In the genomic region with DNA sequence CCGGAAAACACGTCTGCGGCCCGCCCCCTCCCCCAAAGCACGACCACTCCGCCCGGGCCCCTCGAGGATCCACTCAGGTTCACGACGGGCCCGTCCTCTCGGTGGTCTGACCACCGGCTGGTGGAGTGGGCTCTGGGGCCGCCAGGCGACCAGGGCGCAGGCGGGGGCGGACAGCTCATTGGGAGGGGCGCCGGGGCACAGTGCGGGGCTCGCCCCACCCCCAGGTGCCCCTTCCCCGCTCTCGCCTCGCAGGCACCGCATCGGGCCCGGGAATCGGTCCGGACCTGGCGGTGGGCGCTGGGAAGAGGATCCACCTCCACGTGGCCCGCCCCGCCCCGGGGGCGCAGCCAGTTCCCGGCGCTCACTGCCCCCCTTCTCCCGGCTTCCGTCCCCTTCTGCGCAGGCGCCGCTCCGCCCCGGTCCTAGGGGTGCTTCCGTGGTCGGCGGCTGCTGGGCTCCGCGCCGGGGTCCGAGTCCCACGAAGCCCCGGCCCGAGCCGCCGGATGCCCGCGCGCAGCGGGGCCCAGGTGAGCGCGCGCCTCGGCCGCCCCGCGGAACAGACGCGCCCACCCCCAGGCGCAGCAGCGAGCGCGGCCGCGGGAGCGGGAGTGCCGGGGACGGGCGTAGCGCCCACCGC, we compare ENCODE assay signal across 1 cellular context.
TF ChIP-seq lines count a peak whose summit lies in the region.

A gene with protein sequence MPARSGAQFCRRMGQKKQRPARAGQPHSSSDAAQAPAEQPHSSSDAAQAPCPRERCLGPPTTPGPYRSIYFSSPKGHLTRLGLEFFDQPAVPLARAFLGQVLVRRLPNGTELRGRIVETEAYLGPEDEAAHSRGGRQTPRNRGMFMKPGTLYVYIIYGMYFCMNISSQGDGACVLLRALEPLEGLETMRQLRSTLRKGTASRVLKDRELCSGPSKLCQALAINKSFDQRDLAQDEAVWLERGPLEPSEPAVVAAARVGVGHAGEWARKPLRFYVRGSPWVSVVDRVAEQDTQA (plus strand): TSS at position 419 of the 637 bp plus-strand sequence. CDS start 85 bp downstream, at position 504.

TF ChIP-seq in HepG2, 621 proteins besides CTCF, POLR2A, EP300 and RAD21 (continued from another document and continues in another):
- TF ChIP-seq, protein P1, sequence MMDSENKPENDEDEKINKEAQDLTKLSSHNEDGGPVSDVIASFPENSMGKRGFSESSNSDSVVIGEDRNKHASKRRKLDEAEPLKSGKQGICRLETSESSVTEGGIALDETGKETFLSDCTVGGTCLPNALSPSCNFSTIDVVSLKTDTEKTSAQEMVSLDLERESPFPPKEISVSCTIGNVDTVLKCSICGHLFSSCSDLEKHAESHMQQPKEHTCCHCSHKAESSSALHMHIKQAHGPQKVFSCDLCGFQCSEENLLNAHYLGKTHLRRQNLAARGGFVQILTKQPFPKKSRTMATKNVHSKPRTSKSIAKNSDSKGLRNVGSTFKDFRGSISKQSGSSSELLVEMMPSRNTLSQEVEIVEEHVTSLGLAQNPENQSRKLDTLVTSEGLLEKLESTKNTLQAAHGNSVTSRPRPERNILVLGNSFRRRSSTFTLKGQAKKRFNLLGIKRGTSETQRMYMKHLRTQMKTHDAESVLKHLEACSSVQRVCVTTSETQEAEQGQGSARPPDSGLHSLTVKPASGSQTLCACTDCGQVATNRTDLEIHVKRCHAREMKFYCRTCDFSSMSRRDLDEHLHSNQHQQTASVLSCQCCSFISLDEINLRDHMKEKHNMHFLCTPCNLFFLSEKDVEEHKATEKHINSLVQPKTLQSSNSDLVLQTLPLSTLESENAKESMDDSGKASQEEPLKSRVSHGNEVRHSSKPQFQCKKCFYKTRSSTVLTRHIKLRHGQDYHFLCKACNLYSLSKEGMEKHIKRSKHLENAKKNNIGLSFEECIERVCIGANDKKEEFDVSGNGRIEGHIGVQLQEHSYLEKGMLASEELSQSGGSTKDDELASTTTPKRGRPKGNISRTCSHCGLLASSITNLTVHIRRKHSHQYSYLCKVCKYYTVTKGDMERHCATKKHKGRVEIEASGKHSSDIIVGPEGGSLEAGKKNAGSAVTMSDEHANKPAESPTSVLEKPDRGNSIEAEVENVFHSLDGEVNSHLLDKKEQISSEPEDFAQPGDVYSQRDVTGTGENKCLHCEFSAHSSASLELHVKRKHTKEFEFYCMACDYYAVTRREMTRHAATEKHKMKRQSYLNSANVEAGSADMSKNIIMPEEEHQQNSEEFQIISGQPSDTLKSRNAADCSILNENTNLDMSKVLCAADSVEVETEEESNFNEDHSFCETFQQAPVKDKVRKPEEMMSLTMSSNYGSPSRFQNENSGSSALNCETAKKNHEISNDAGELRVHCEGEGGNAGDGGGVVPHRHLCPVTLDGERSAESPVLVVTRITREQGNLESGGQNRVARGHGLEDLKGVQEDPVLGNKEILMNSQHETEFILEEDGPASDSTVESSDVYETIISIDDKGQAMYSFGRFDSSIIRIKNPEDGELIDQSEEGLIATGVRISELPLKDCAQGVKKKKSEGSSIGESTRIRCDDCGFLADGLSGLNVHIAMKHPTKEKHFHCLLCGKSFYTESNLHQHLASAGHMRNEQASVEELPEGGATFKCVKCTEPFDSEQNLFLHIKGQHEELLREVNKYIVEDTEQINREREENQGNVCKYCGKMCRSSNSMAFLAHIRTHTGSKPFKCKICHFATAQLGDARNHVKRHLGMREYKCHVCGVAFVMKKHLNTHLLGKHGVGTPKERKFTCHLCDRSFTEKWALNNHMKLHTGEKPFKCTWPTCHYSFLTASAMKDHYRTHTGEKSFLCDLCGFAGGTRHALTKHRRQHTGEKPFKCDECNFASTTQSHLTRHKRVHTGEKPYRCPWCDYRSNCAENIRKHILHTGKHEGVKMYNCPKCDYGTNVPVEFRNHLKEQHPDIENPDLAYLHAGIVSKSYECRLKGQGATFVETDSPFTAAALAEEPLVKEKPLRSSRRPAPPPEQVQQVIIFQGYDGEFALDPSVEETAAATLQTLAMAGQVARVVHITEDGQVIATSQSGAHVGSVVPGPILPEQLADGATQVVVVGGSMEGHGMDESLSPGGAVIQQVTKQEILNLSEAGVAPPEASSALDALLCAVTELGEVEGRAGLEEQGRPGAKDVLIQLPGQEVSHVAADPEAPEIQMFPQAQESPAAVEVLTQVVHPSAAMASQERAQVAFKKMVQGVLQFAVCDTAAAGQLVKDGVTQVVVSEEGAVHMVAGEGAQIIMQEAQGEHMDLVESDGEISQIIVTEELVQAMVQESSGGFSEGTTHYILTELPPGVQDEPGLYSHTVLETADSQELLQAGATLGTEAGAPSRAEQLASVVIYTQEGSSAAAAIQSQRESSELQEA (CRISPR knock-in tag; IDR thresholded peaks at IDR 0.05; ENCODE audit: not compliant biosample characterization): no peak
- TF ChIP-seq, protein P2, sequence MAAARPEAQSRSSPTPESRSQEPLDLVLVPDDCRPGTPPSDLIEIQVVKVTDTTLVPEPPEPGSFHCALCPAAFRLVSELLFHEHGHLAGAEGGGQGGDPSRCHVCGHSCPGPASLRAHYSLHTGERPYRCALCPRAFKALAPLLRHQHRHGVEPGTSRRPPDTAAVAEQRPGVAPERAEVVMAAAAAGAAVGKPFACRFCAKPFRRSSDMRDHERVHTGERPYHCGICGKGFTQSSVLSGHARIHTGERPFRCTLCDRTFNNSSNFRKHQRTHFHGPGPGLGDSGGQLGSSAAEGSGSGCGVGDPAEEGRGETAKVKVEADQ (CRISPR knock-in tag; IDR thresholded peaks at IDR 0.05; ENCODE audit: borderline replicate concordance): no peak
- TF ChIP-seq MTF2 (CRISPR knock-in tag; IDR thresholded peaks at IDR 0.05; ENCODE audit: borderline replicate concordance): no peak
- TF ChIP-seq KDM6A (CRISPR knock-in tag; IDR thresholded peaks at IDR 0.05; ENCODE audit: low read depth): no peak
- peak; percentile 56; the same call in 1 of the 2 replicates for TF ChIP-seq ZNF772 (CRISPR knock-in tag; IDR thresholded peaks at IDR 0.05)
- no peak for TF ChIP-seq ZNF567 (CRISPR knock-in tag; IDR thresholded peaks at IDR 0.05; ENCODE audit: borderline replicate concordance)
- TF ChIP-seq TP53 (CRISPR knock-in tag; conservative IDR thresholded peaks at IDR 0.05): no peak
- TF ChIP-seq, protein P3, sequence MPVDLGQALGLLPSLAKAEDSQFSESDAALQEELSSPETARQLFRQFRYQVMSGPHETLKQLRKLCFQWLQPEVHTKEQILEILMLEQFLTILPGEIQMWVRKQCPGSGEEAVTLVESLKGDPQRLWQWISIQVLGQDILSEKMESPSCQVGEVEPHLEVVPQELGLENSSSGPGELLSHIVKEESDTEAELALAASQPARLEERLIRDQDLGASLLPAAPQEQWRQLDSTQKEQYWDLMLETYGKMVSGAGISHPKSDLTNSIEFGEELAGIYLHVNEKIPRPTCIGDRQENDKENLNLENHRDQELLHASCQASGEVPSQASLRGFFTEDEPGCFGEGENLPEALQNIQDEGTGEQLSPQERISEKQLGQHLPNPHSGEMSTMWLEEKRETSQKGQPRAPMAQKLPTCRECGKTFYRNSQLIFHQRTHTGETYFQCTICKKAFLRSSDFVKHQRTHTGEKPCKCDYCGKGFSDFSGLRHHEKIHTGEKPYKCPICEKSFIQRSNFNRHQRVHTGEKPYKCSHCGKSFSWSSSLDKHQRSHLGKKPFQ (CRISPR knock-in tag; IDR thresholded peaks at IDR 0.05; ENCODE audit: insufficient replicate concordance): no peak
- no peak for TF ChIP-seq RXRA (CRISPR knock-in tag; IDR thresholded peaks at IDR 0.05)
- TF ChIP-seq ZNF30 (CRISPR knock-in tag; IDR thresholded peaks at IDR 0.05): no peak
- TF ChIP-seq RBFOX2 (IDR thresholded peaks at IDR 0.05; ENCODE audit: low read depth, low read length): peak; percentile 74
- TF ChIP-seq ZNF841 (CRISPR knock-in tag; IDR thresholded peaks at IDR 0.05; ENCODE audit: borderline replicate concordance): no peak
- TF ChIP-seq ZNF382 (CRISPR knock-in tag; IDR thresholded peaks at IDR 0.05; ENCODE audit: borderline replicate concordance): no peak
- TF ChIP-seq, protein P4, sequence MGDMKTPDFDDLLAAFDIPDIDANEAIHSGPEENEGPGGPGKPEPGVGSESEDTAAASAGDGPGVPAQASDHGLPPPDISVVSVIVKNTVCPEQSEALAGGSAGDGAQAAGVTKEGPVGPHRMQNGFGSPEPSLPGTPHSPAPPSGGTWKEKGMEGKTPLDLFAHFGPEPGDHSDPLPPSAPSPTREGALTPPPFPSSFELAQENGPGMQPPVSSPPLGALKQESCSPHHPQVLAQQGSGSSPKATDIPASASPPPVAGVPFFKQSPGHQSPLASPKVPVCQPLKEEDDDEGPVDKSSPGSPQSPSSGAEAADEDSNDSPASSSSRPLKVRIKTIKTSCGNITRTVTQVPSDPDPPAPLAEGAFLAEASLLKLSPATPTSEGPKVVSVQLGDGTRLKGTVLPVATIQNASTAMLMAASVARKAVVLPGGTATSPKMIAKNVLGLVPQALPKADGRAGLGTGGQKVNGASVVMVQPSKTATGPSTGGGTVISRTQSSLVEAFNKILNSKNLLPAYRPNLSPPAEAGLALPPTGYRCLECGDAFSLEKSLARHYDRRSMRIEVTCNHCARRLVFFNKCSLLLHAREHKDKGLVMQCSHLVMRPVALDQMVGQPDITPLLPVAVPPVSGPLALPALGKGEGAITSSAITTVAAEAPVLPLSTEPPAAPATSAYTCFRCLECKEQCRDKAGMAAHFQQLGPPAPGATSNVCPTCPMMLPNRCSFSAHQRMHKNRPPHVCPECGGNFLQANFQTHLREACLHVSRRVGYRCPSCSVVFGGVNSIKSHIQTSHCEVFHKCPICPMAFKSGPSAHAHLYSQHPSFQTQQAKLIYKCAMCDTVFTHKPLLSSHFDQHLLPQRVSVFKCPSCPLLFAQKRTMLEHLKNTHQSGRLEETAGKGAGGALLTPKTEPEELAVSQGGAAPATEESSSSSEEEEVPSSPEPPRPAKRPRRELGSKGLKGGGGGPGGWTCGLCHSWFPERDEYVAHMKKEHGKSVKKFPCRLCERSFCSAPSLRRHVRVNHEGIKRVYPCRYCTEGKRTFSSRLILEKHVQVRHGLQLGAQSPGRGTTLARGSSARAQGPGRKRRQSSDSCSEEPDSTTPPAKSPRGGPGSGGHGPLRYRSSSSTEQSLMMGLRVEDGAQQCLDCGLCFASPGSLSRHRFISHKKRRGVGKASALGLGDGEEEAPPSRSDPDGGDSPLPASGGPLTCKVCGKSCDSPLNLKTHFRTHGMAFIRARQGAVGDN (CRISPR knock-in tag; IDR thresholded peaks at IDR 0.05): peak; percentile 72
- no peak for TF ChIP-seq TEAD2 (CRISPR knock-in tag; IDR thresholded peaks at IDR 0.05)
- peak; percentile 55; the same call in 1 of the 2 replicates for TF ChIP-seq ZFX (CRISPR knock-in tag; IDR thresholded peaks at IDR 0.05; ENCODE audit: low read depth)
- TF ChIP-seq REPIN1 (CRISPR knock-in tag; IDR thresholded peaks at IDR 0.05; ENCODE audit: borderline replicate concordance, low read depth): no peak
- TF ChIP-seq ATM (IDR thresholded peaks at IDR 0.05; ENCODE audit: borderline replicate concordance): no peak
- TF ChIP-seq ZMYM4 (CRISPR knock-in tag; IDR thresholded peaks at IDR 0.05): 0 out of 2 replicates have a peak, but pooled peaks have one; percentile 4
- TF ChIP-seq, protein P5, sequence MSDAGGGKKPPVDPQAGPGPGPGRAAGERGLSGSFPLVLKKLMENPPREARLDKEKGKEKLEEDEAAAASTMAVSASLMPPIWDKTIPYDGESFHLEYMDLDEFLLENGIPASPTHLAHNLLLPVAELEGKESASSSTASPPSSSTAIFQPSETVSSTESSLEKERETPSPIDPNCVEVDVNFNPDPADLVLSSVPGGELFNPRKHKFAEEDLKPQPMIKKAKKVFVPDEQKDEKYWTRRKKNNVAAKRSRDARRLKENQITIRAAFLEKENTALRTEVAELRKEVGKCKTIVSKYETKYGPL (CRISPR knock-in tag; IDR thresholded peaks at IDR 0.05): no peak
- TF ChIP-seq SUZ12 (IDR thresholded peaks at IDR 0.05; ENCODE audit: low read depth, low read length): no peak
- TF ChIP-seq, protein P6, sequence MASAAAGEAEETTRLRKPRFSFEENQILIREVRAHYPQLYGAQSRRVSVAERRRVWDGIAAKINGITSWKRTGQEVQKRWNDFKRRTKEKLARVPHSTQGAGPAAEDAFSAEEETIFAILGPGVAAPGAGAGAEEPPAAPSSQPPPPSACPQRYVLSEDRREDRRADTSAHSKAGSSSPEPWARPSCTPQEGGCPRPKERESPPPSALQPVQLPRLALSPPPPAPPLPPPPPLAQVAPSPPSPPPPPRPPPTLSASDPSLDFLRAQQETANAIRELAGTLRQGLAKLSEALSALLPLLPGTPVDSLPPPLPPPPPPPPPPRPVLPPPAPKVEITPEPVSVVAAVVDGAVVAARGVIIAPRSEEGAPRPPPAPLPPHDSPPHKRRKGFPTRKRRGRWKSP (CRISPR knock-in tag; IDR thresholded peaks at IDR 0.05): peak; percentile 36; the same call in 1 of the 2 replicates
- no peak for TF ChIP-seq ZNF121 (CRISPR knock-in tag; IDR thresholded peaks at IDR 0.05)
- TF ChIP-seq ATRX (CRISPR knock-in tag; IDR thresholded peaks at IDR 0.05; ENCODE audit: borderline replicate concordance): no peak
- TF ChIP-seq DMAP1 (CRISPR knock-in tag; IDR thresholded peaks at IDR 0.05): peak; percentile 86; the same call in 1 of the 2 replicates
- no peak for TF ChIP-seq ZNF33A (CRISPR knock-in tag; IDR thresholded peaks at IDR 0.05; ENCODE audit: borderline replicate concordance)
- no peak for TF ChIP-seq ISL2 (CRISPR knock-in tag; IDR thresholded peaks at IDR 0.05)
- no peak for TF ChIP-seq ZNF883 (CRISPR knock-in tag; IDR thresholded peaks at IDR 0.05; ENCODE audit: not compliant biosample characterization)
- no peak for TF ChIP-seq FOXK2 (IDR thresholded peaks at IDR 0.05)
- no peak for TF ChIP-seq TEAD3 (CRISPR knock-in tag; optimal IDR thresholded peaks at IDR 0.05; ENCODE audit: borderline replicate concordance)
- peak; percentile 14 for TF ChIP-seq AGO2 (optimal IDR thresholded peaks at IDR 0.05; ENCODE audit: low read depth, low read length)
- no peak for TF ChIP-seq ZNF20 (CRISPR knock-in tag; IDR thresholded peaks at IDR 0.05)
- TF ChIP-seq, protein P7, sequence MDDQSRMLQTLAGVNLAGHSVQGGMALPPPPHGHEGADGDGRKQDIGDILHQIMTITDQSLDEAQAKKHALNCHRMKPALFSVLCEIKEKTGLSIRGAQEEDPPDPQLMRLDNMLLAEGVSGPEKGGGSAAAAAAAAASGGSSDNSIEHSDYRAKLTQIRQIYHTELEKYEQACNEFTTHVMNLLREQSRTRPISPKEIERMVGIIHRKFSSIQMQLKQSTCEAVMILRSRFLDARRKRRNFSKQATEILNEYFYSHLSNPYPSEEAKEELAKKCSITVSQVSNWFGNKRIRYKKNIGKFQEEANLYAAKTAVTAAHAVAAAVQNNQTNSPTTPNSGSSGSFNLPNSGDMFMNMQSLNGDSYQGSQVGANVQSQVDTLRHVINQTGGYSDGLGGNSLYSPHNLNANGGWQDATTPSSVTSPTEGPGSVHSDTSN (CRISPR knock-in tag; IDR thresholded peaks at IDR 0.05; ENCODE audit: borderline replicate concordance): no peak
- no peak for TF ChIP-seq TBX3 (IDR thresholded peaks at IDR 0.05; ENCODE audit: borderline replicate concordance)
- peak; percentile 55 for TF ChIP-seq HDAC1 (CRISPR knock-in tag; IDR thresholded peaks at IDR 0.05)
- TF ChIP-seq ZC3H13 (CRISPR knock-in tag; IDR thresholded peaks at IDR 0.05): no peak
- TF ChIP-seq FOXJ3 (CRISPR knock-in tag; IDR thresholded peaks at IDR 0.05; ENCODE audit: borderline replicate concordance): no peak
- TF ChIP-seq, protein P8, sequence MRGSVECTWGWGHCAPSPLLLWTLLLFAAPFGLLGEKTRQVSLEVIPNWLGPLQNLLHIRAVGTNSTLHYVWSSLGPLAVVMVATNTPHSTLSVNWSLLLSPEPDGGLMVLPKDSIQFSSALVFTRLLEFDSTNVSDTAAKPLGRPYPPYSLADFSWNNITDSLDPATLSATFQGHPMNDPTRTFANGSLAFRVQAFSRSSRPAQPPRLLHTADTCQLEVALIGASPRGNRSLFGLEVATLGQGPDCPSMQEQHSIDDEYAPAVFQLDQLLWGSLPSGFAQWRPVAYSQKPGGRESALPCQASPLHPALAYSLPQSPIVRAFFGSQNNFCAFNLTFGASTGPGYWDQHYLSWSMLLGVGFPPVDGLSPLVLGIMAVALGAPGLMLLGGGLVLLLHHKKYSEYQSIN (CRISPR knock-in tag; IDR thresholded peaks at IDR 0.05; ENCODE audit: borderline replicate concordance): no peak
- TF ChIP-seq ZBTB21 (CRISPR knock-in tag; IDR thresholded peaks at IDR 0.05): no peak
- TF ChIP-seq PLRG1 (conservative IDR thresholded peaks at IDR 0.05): no peak
